Comparison of ENCODE assay signal across 10 cellular contexts in genomic region chr14:105861985-105862465, GRCh38.
A peak's percentile ranks its signal among the peaks of the same experiment; 100 is the strongest.
DNase-seq lines count a peak whose midpoint lies in the region; ATAC-seq and TF ChIP-seq lines count a peak whose summit lies in the region.
"Had no signal": no experiment of that assay in that cellular context is flagged by ENCODE, and none has a peak within 500 bp of the region (broad histone marks: within the 10 kb centered on the region; RNA-seq: fewer than 3 reads in every experiment).

No MANE protein-coding gene starts in this region.

- H2AFZ ChIP-seq in SU-DHL-6 (ENCODE audit: low read depth, low read length, severe bottlenecking), result no peak overlapping the region

- H3K9me3 ChIP-seq in SU-DHL-6 (ENCODE audit: insufficient read depth, low read length) (no peaks in the 10 kb centered on the region), ovary (peaks cover 0 to 5% of the 10 kb centered on the region in 2 donors)
- H3K9me3 ChIP-seq: body of pancreas, thoracic aorta had no signal

- no peak for TF ChIP-seq EP300 in ovary (IDR thresholded peaks at IDR 0.05)

- H3K79me2 ChIP-seq in SU-DHL-6 (ENCODE audit: insufficient read depth, low read length), result peaks cover 22% of the 10 kb centered on the region

- intact Hi-C loops in ovary (cut with DNase I), result no loop called here

- DNase-seq in osteocyte (ENCODE audit: extremely low spot score, unreplicated experiment), result peak; percentile 63
- DNase-seq in ovary, result no peak
- no peak for DNase-seq in SIG-M5 treated with dmso at 0.1 percent for 504 hours (lab: John Stamatoyannopoulos, UW; ENCODE audit: unreplicated experiment)
- DNase-seq: IMR-90 had no signal

- no peaks in the 10 kb centered on the region for H3K27me3 Mint-ChIP-seq in osteocyte (ENCODE audit: unreplicated experiment)

- TF ChIP-seq POLR2A in ovary (IDR thresholded peaks at IDR 0.05), result no peak

- no peak overlapping the region for H3K4me3 Mint-ChIP-seq in osteocyte (ENCODE audit: unreplicated experiment)

- no peaks in the 10 kb centered on the region for H4K20me1 ChIP-seq in SU-DHL-6 (ENCODE audit: low read depth, low read length)

- ATAC-seq in GM18868 (IDR thresholded peaks at IDR 0.05; ENCODE audit: unreplicated experiment) (peak; percentile 67), HG02588 (IDR thresholded peaks at IDR 0.05; ENCODE audit: unreplicated experiment) (peak; percentile 39), HG03025 (IDR thresholded peaks at IDR 0.05; ENCODE audit: low FRiP score, unreplicated experiment) (no peak)
- ATAC-seq: body of pancreas had no signal

- H3K4me2 ChIP-seq in SU-DHL-6 (ENCODE audit: low read depth, low read length, poor library complexity, severe bottlenecking), result peak overlapping the region; percentile 97

- H3K9ac ChIP-seq in SU-DHL-6 (ENCODE audit: low read length), result peak overlapping the region; percentile 94

- H3K36me3 ChIP-seq in SU-DHL-6 (ENCODE audit: low read length) (peaks cover 18% of the 10 kb centered on the region), ovary (no peaks in the 10 kb centered on the region)
- H3K36me3 ChIP-seq: thoracic aorta had no signal

- no peaks in the 10 kb centered on the region for H3K9me2 ChIP-seq in SU-DHL-6 (replicated peaks; ENCODE audit: insufficient read depth, low read length)

- H3K27ac Mint-ChIP-seq in osteocyte (ENCODE audit: unreplicated experiment), result no peak overlapping the region

- H3K4me1 Mint-ChIP-seq in osteocyte (ENCODE audit: unreplicated experiment), result no peaks in the 10 kb centered on the region

- no peaks in the 10 kb centered on the region for H3K36me3 Mint-ChIP-seq in osteocyte (ENCODE audit: unreplicated experiment)

- H3K4me1 ChIP-seq in ovary (ENCODE audit: insufficient read depth), result no peaks in the 10 kb centered on the region
- H3K4me1 ChIP-seq: body of pancreas had no signal

- TF ChIP-seq CTCF in SU-DHL-6 (IDR thresholded peaks at IDR 0.05; ENCODE audit: insufficient read depth, low read length, poor library complexity, severe bottlenecking) (no peak), osteocyte (IDR thresholded peaks at IDR 0.05) (no peak), ovary (IDR thresholded peaks at IDR 0.05) (no peak)

- H3K27ac ChIP-seq in SU-DHL-6 (ENCODE audit: low read depth, low read length) (peak overlapping the region; percentile 97), ovary (no peak overlapping the region)
- H3K27ac ChIP-seq: body of pancreas, thoracic aorta had no signal

- peaks cover 16% of the 10 kb centered on the region for H3K9me3 Mint-ChIP-seq in osteocyte (ENCODE audit: unreplicated experiment)

- H3K4me3 ChIP-seq in SU-DHL-6 (ENCODE audit: insufficient read depth, low read length, poor library complexity, severe bottlenecking) (peak overlapping the region; percentile 83), ovary (no peak overlapping the region)
- H3K4me3 ChIP-seq: body of pancreas, thoracic aorta had no signal

- H3K27me3 ChIP-seq in SU-DHL-6 (ENCODE audit: low read length), result no peaks in the 10 kb centered on the region
- no peaks in the 10 kb centered on the region for H3K27me3 ChIP-seq in ovary
- H3K27me3 ChIP-seq: body of pancreas had no signal

- WGBS in ovary, 3 donors, result 62 to 82% (median 70%) methylated on average over 11 of the region's 11 CpGs

- peaks cover 28% of the 10 kb centered on the region for H3F3A ChIP-seq in SU-DHL-6 (ENCODE audit: insufficient read depth)
